In genomic region chr2:232723027-232723426, GRCh38 we compare ENCODE assay signal across 1 cellular context.
TF ChIP-seq lines count a peak whose summit lies in the region.

No MANE protein-coding gene starts in this region.

TF ChIP-seq in GM12878, 131 proteins besides CTCF, POLR2A, EP300 and RAD21:
- TF ChIP-seq BCLAF1 (IDR thresholded peaks at IDR 0.05) (no peak), JUND (IDR thresholded peaks at IDR 0.05; ENCODE audit: low read depth, low read length) (no peak), SUZ12 (IDR thresholded peaks at IDR 0.05; ENCODE audit: unreplicated experiment) (no peak), MTA3 (IDR thresholded peaks at IDR 0.05; ENCODE audit: borderline replicate concordance, low read length) (no peak), HDAC6 (IDR thresholded peaks at IDR 0.05; ENCODE audit: unreplicated experiment) (no peak), RFX5 (IDR thresholded peaks at IDR 0.05; ENCODE audit: low read depth, low read length) (no peak), SMAD5 (IDR thresholded peaks at IDR 0.05; ENCODE audit: low read depth) (no peak), SPI1 (IDR thresholded peaks at IDR 0.05; ENCODE audit: borderline replicate concordance, insufficient read depth, low read depth, low read length) (no peak), ASH2L (IDR thresholded peaks at IDR 0.05; ENCODE audit: borderline replicate concordance, low read depth) (no peak), NR2F1 (conservative IDR thresholded peaks at IDR 0.05) (no peak), E2F4 (IDR thresholded peaks at IDR 0.05; ENCODE audit: low read depth, low read length) (no peak), E4F1 (IDR thresholded peaks at IDR 0.05; ENCODE audit: borderline replicate concordance, partially characterized antibody) (no peak), TCF7 (IDR thresholded peaks at IDR 0.05; ENCODE audit: borderline replicate concordance) (no peak), BRCA1 (IDR thresholded peaks at IDR 0.05; ENCODE audit: low read depth, low read length) (no peak), STAT1 (conservative IDR thresholded peaks at IDR 0.05) (no peak), CUX1 (IDR thresholded peaks at IDR 0.05; ENCODE audit: insufficient replicate concordance, low read depth, low read length) (no peak), CHD1 (IDR thresholded peaks at IDR 0.05; ENCODE audit: low read depth, low read length) (no peak), ZNF384 (IDR thresholded peaks at IDR 0.05; ENCODE audit: borderline replicate concordance, low read depth, low read length) (no peak)
